ENCODE assay signal across 8 cellular contexts in the genomic region with DNA sequence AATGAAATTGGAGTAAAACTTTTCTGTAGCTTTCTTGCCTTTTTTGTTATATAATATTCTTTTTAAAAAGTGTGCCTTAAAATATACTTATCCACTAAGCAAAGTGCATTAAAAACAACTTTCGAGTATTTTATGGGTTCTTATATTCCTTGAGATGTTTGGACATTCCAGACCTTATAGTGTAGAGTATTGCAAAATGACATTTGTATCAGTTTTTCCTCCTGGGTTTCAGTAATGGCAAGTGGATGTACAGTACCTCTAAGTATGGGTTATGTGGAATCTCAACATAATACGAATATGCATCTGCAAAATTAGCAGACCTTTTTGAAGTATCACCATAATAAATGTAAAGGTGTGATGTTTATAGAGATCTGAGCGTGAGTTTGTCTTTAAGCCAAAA. TPM values are rescaled to one million over a fixed set of nuclear protein-coding genes. Genes with fewer than 3 reads are reported as not detected.
DNase-seq lines count a peak whose midpoint lies in the region; ATAC-seq and TF ChIP-seq lines count a peak whose summit lies in the region.

No MANE protein-coding gene starts in this region.

- H3K36me3 ChIP-seq in kidney epithelial cell (ENCODE audit: control insufficient read depth, insufficient read depth, low read length) (no peaks in the 10 kb centered on the region), thoracic aorta (no peaks in the 10 kb centered on the region)

- TF ChIP-seq CTCF in kidney epithelial cell (IDR thresholded peaks at IDR 0.05; ENCODE audit: insufficient read depth, low read length, poor library complexity, severe bottlenecking) (no peak), thoracic aorta (IDR thresholded peaks at IDR 0.05) (no peak)

- no peak for ATAC-seq in activated naive CD4-positive, alpha-beta T cell treated with anti-CD3 and anti-CD28 coated beads, Interleukin-2, amount 50 U/mL, for 72 hours
- ATAC-seq in thoracic aorta (ENCODE audit: insufficient number of reproducible peaks, low FRiP score, low read depth) (no peak), HG02870 (IDR thresholded peaks at IDR 0.05; ENCODE audit: unreplicated experiment) (no peak)

- H3K27ac ChIP-seq in thoracic aorta = peak overlapping the region in 1 of 2 donors; percentile 98

- H3K4me3 ChIP-seq in kidney epithelial cell (ENCODE audit: low read depth, low read length) (peak overlapping the region; percentile 67), thoracic aorta (peak overlapping the region; percentile 93)

- no peaks in the 10 kb centered on the region for H3K9me3 ChIP-seq in thoracic aorta

- H3K4me3 Mint-ChIP-seq in activated T-cell treated with anti-CD3 and anti-CD28 coated beads, Interleukin-2, amount 50 U/mL, for 24 hours = peak overlapping the region; percentile 89

- peaks cover 49% of the 10 kb centered on the region for H3K36me3 Mint-ChIP-seq in activated T-cell treated with anti-CD3 and anti-CD28 coated beads, Interleukin-2, amount 50 U/mL, for 24 hours (ENCODE audit: low read depth)
- peaks cover 23 to 29% of the 10 kb centered on the region in 2 donors for H3K36me3 Mint-ChIP-seq in activated naive CD4-positive, alpha-beta T cell treated with anti-CD3 and anti-CD28 coated beads, Interleukin-2, amount 50 U/mL, for 72 hours

- no peaks in the 10 kb centered on the region for H3K9me3 Mint-ChIP-seq in activated T-cell treated with anti-CD3 and anti-CD28 coated beads, Interleukin-2, amount 50 U/mL, for 24 hours
- no peaks in the 10 kb centered on the region for H3K9me3 Mint-ChIP-seq in activated naive CD4-positive, alpha-beta T cell treated with anti-CD3 and anti-CD28 coated beads, Interleukin-2, amount 50 U/mL, for 72 hours

- H3K4me1 ChIP-seq in thoracic aorta (ENCODE audit: control insufficient read depth in 1 of 2, low read depth in 2 of 2) = peaks cover 30 to 57% of the 10 kb centered on the region in 2 donors

- no peak for DNase-seq in activated T-cell treated with anti-CD3 and anti-CD28 coated beads, Interleukin-2, amount 50 U/mL, for 24 hours
- no peak for DNase-seq in activated T-cell treated with anti-CD3 and anti-CD28 coated beads, Interleukin-2, amount 50 U/mL, for 1 hour
- no peak for DNase-seq in activated naive CD4-positive, alpha-beta T cell treated with anti-CD3 and anti-CD28 coated beads, Interleukin-2, amount 50 U/mL, for 72 hours (ENCODE audit: low spot score in 2 of 2)
- DNase-seq in kidney epithelial cell (ENCODE audit: low read depth) (no peak), thoracic aorta (ENCODE audit: low spot score) (no peak), cerebellar cortex (ENCODE audit: low spot score) (no peak)
- DNase-seq in activated CD8-positive, alpha-beta memory T cell treated with anti-CD3 and anti-CD28 coated beads for 24 hours = no peak

- H3K27me3 ChIP-seq in kidney epithelial cell (ENCODE audit: control insufficient read depth, insufficient read depth, low read length) (no peaks in the 10 kb centered on the region), thoracic aorta (replicated peaks; ENCODE audit: insufficient read depth) (no peaks in the 10 kb centered on the region)

- peak overlapping the region; percentile 89 for H3K27ac Mint-ChIP-seq in activated T-cell treated with anti-CD3 and anti-CD28 coated beads, Interleukin-2, amount 50 U/mL, for 24 hours
- peak overlapping the region; percentile 70 to 98 for H3K27ac Mint-ChIP-seq in activated naive CD4-positive, alpha-beta T cell treated with anti-CD3 and anti-CD28 coated beads, Interleukin-2, amount 50 U/mL, for 72 hours

- H3K27me3 Mint-ChIP-seq in activated T-cell treated with anti-CD3 and anti-CD28 coated beads, Interleukin-2, amount 50 U/mL, for 24 hours = no peaks in the 10 kb centered on the region

- H3K4me1 Mint-ChIP-seq in activated T-cell treated with anti-CD3 and anti-CD28 coated beads, Interleukin-2, amount 50 U/mL, for 24 hours (ENCODE audit: low read depth) = peaks cover 55% of the 10 kb centered on the region

RNA-seq across cellular contexts. Expression of a gene that starts 2.7 kb away (rescaled TPM):
- 10 to 100 TPM; 37.6 to 41.3 TPM for total RNA-seq in activated naive CD4-positive, alpha-beta T cell treated with anti-CD3 and anti-CD28 coated beads, Interleukin-2, amount 50 U/mL, for 72 hours
- total RNA-seq in kidney epithelial cell = 49.4 and 49.8 TPM in 2 replicates
- 100 to 1,000 TPM in 1 of 2 donors, 10 to 100 TPM in 1; 61.3 to 107 TPM for total RNA-seq in thoracic aorta
